In genomic region chr18:58541137-58541788, GRCh38 we compare ENCODE assay signal across 8 cellular contexts.
A peak's percentile ranks its signal among the peaks of the same experiment; 100 is the strongest.
DNase-seq lines count a peak whose midpoint lies in the region; ATAC-seq and TF ChIP-seq lines count a peak whose summit lies in the region.

No MANE protein-coding gene starts in this region.

- no peaks in the 10 kb centered on the region for H3K27me3 ChIP-seq in Caco-2 (replicated peaks; ENCODE audit: control insufficient read depth, insufficient read depth, low read length)
- H3K27me3 ChIP-seq in suprapubic skin = no peaks in the 10 kb centered on the region

- DNase-seq in Caco-2 (no peak), HT-29 (ENCODE audit: low spot score) (peak; percentile 41), kidney tubule cell (ENCODE audit: low spot score) (peak; percentile 64), suprapubic skin (ENCODE audit: low spot score in 2 of 2) (no peak), 8988T (no peak)
- DNase-seq in activated CD4-positive, alpha-beta memory T cell treated with anti-CD3 and anti-CD28 coated beads for 36 hours = peak; percentile 65

- no peak for TF ChIP-seq EP300 in suprapubic skin (IDR thresholded peaks at IDR 0.05)

- H3K9me3 Mint-ChIP-seq in Caco-2 (ENCODE audit: unreplicated experiment) = no peaks in the 10 kb centered on the region
- no peaks in the 10 kb centered on the region for H3K9me3 Mint-ChIP-seq in activated CD4-positive, alpha-beta memory T cell treated with anti-CD3 and anti-CD28 coated beads for 36 hours

- no TSS peak for BruUV-seq in Caco-2 (replicated peaks; lab: Mats Ljungman, UMichigan)

- H3K4me1 ChIP-seq in Caco-2 (peaks cover 25% of the 10 kb centered on the region; the same call in 1 of the 2 replicates), suprapubic skin (peaks cover 5% of the 10 kb centered on the region)

- no peaks in the 10 kb centered on the region for H3K9me3 ChIP-seq in Caco-2
- no peaks in the 10 kb centered on the region for H3K9me3 ChIP-seq in suprapubic skin

- TF ChIP-seq CTCF in Caco-2 (IDR thresholded peaks at IDR 0.05; ENCODE audit: insufficient read depth in 1 of 2, low read depth in 1 of 2, low read length in 1 of 2, severe bottlenecking in 1 of 2, unreplicated experiment in 1 of 2) (no peak), suprapubic skin (IDR thresholded peaks at IDR 0.05) (no peak)

- CTCF ChIA-PET in Caco-2 (lab: Charles Lee) = no interaction called here
- CTCF ChIA-PET in activated CD4-positive, alpha-beta memory T cell treated with anti-CD3 and anti-CD28 coated beads for 36 hours (lab: Charles Lee) = interaction anchor here (0.8 to 5.3 kb wide), 12 partner anchors 11 to 222 kb away, joined by 3 to 35 read pairs (median 4); partner anchors contain the start of gene MALT1

- POLR2A ChIA-PET in Caco-2 (lab: Charles Lee) = no interaction called here
- POLR2A ChIA-PET in activated CD4-positive, alpha-beta memory T cell treated with anti-CD3 and anti-CD28 coated beads for 36 hours (lab: Charles Lee) = interaction anchor here (0.6 to 6.6 kb wide), 4 partner anchors 59 to 151 kb away, joined by 3 to 34 read pairs (median 8); partner anchors contain the start of gene MALT1

- intact Hi-C loops in Caco-2 (cut with micrococcal nuclease; ENCODE audit: unreplicated experiment) = no loop called here
- intact Hi-C loops in activated CD4-positive, alpha-beta memory T cell treated with anti-CD3 and anti-CD28 coated beads for 36 hours (cut with micrococcal nuclease) = loop anchor here (1.0 to 5.0 kb wide), 4 partner anchors 59 to 1361 kb away; no protein-coding TSS in a partner anchor

- ATAC-seq in GM18858 (IDR thresholded peaks at IDR 0.05; ENCODE audit: unreplicated experiment) (no peak), GM18907 (IDR thresholded peaks at IDR 0.05; ENCODE audit: unreplicated experiment) (no peak)

- peaks cover 15% of the 10 kb centered on the region for H3K36me3 Mint-ChIP-seq in Caco-2 (ENCODE audit: insufficient read depth, unreplicated experiment)
- peaks cover 1% of the 10 kb centered on the region for H3K36me3 Mint-ChIP-seq in activated CD4-positive, alpha-beta memory T cell treated with anti-CD3 and anti-CD28 coated beads for 36 hours

- H3K4me3 ChIP-seq in Caco-2 (ENCODE audit: low read depth, low read length) (no peak overlapping the region), suprapubic skin (no peak overlapping the region)

- H3K4me3 Mint-ChIP-seq in Caco-2 (ENCODE audit: unreplicated experiment) = no peak overlapping the region
- peak overlapping the region; percentile 30 for H3K4me3 Mint-ChIP-seq in activated CD4-positive, alpha-beta memory T cell treated with anti-CD3 and anti-CD28 coated beads for 36 hours

- WGBS in suprapubic skin = 79% methylated on average over 13 of the region's 13 CpGs

- H3K36me3 ChIP-seq in Caco-2 (ENCODE audit: control insufficient read depth, insufficient read depth, low read length) (no peaks in the 10 kb centered on the region), suprapubic skin (no peaks in the 10 kb centered on the region)

- H3K27me3 Mint-ChIP-seq in Caco-2 (ENCODE audit: insufficient read depth, unreplicated experiment) = no peaks in the 10 kb centered on the region
- H3K27me3 Mint-ChIP-seq in activated CD4-positive, alpha-beta memory T cell treated with anti-CD3 and anti-CD28 coated beads for 36 hours = peaks cover 9% of the 10 kb centered on the region

- H3K27ac ChIP-seq in suprapubic skin = no peak overlapping the region

- peaks cover 15% of the 10 kb centered on the region for H3K4me1 Mint-ChIP-seq in Caco-2 (ENCODE audit: low read depth, unreplicated experiment)
- peaks cover 80% of the 10 kb centered on the region for H3K4me1 Mint-ChIP-seq in activated CD4-positive, alpha-beta memory T cell treated with anti-CD3 and anti-CD28 coated beads for 36 hours (ENCODE audit: low read depth)

- TF ChIP-seq POLR2A in suprapubic skin (IDR thresholded peaks at IDR 0.05) = no peak

- peak overlapping the region; percentile 29 for H3K27ac Mint-ChIP-seq in Caco-2 (ENCODE audit: unreplicated experiment)
- peak overlapping the region; percentile 89 for H3K27ac Mint-ChIP-seq in activated CD4-positive, alpha-beta memory T cell treated with anti-CD3 and anti-CD28 coated beads for 36 hours

Comparison
In these comparisons a context has a peak if more than half of its experiments do, and no peak if none do; other contexts are left out.
1. DNase-seq: peak in HT-29 (single experiment), activated CD4-positive, alpha-beta memory T cell treated with anti-CD3 and anti-CD28 coated beads for 36 hours (single experiment) and kidney tubule cell (single experiment); none in Caco-2 (0 of 2), suprapubic skin (0 of 2) and 8988T (single experiment).